ENCODE assay signal across 1 cellular context in genomic region chr18:52991246-52991645, GRCh38.
TF ChIP-seq lines count a peak whose summit lies in the region.

No MANE protein-coding gene starts in this region.

TF ChIP-seq in HepG2, 621 proteins besides CTCF, POLR2A, EP300 and RAD21 (continued from another document):
- TF ChIP-seq PAXIP1 (CRISPR knock-in tag; conservative IDR thresholded peaks at IDR 0.05) = no peak
